ENCODE assay signal across 1 cellular context in the genomic region with DNA sequence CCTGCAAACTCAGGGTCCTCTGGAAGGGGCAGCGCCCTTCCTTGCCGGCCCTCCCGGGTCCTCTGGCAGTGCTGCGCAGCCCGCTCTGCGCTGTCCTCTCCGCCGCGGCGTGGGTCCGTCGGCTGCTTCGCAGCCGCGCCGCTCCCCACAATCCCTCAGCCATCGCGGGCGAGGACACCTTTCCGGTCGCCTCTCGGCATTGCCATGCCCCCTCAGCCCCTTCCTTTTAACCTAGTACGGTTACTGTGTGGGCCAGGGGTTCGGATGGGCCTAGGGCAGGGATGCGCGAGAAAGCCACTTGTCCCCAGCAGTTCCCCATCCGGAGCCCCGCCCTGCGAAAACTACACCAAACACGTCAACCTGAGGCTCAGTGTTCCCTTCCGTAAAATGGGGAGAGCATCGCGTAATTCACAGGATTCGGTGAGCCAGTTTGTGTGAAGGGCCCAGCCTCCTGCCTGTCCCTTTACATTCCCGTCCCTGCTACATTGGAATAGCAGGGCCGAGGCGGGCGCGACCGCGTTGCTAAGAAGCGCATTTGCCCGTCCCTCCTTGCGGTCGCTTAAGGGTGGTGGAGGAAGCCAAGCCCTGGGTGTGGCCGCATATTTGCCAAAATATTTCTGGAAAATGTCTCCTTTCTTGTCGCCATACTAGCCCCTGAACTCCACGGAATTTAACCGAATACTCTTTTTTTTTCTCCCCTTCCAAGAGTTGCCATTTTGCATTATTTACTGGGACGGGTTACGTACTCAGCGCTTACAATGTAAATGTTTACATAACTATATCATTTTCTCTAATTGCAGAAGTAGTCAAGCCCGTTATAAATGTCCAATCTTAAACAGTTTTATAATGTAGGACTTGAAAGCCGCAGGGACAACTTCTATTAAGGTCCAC.
TF ChIP-seq lines count a peak whose summit lies in the region.

No MANE protein-coding gene starts in this region.

TF ChIP-seq in HEK293, 187 proteins besides CTCF, POLR2A, EP300 and RAD21 (continued from another document):
- TF ChIP-seq, protein P1, sequence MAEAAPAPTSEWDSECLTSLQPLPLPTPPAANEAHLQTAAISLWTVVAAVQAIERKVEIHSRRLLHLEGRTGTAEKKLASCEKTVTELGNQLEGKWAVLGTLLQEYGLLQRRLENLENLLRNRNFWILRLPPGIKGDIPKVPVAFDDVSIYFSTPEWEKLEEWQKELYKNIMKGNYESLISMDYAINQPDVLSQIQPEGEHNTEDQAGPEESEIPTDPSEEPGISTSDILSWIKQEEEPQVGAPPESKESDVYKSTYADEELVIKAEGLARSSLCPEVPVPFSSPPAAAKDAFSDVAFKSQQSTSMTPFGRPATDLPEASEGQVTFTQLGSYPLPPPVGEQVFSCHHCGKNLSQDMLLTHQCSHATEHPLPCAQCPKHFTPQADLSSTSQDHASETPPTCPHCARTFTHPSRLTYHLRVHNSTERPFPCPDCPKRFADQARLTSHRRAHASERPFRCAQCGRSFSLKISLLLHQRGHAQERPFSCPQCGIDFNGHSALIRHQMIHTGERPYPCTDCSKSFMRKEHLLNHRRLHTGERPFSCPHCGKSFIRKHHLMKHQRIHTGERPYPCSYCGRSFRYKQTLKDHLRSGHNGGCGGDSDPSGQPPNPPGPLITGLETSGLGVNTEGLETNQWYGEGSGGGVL (tag by site-specific recombination; IDR thresholded peaks at IDR 0.05) = 0 out of 2 replicates have a peak, but pooled peaks have one; percentile 4
- TF ChIP-seq ZNF843 (tag by site-specific recombination; IDR thresholded peaks at IDR 0.05) (peak; percentile 40; the same call in 1 of the 2 replicates), ZNF132 (tag by site-specific recombination; IDR thresholded peaks at IDR 0.05; ENCODE audit: borderline replicate concordance) (no peak), HOXD13 (CRISPR knock-in tag; IDR thresholded peaks at IDR 0.05; ENCODE audit: borderline replicate concordance) (no peak), ZFP41 (tag by site-specific recombination; IDR thresholded peaks at IDR 0.05; ENCODE audit: borderline replicate concordance) (no peak), ZNF214 (tag by site-specific recombination; IDR thresholded peaks at IDR 0.05; ENCODE audit: borderline replicate concordance) (no peak), ZNF274 (IDR thresholded peaks at IDR 0.05; ENCODE audit: low read length) (no peak), ZNF274 (tag by site-specific recombination; IDR thresholded peaks at IDR 0.05; ENCODE audit: borderline replicate concordance) (no peak), SALL2 (tag by site-specific recombination; IDR thresholded peaks at IDR 0.05; ENCODE audit: borderline replicate concordance) (no peak), GLIS1 (tag by site-specific recombination; IDR thresholded peaks at IDR 0.05) (0 out of 2 replicates have a peak, but pooled peaks have one; percentile 69), ZFP3 (tag by site-specific recombination; IDR thresholded peaks at IDR 0.05; ENCODE audit: low read depth) (no peak), ZNF37A (tag by site-specific recombination; IDR thresholded peaks at IDR 0.05) (no peak), ZNF354C (tag by site-specific recombination; IDR thresholded peaks at IDR 0.05; ENCODE audit: borderline replicate concordance, low read depth) (no peak), ZNF426 (tag by site-specific recombination; IDR thresholded peaks at IDR 0.05) (no peak), TCF7L2 (IDR thresholded peaks at IDR 0.05; ENCODE audit: borderline replicate concordance, low read depth, low read length) (no peak), ZNF184 (tag by site-specific recombination; IDR thresholded peaks at IDR 0.05) (no peak), ZSCAN30 (tag by site-specific recombination; IDR thresholded peaks at IDR 0.05) (peak; percentile 88), ZSCAN23 (tag by site-specific recombination; IDR thresholded peaks at IDR 0.05) (no peak), BCL11A (tag by site-specific recombination; IDR thresholded peaks at IDR 0.05; ENCODE audit: low read depth) (peak; percentile 57; the same call in 1 of the 2 replicates), ZNF169 (tag by site-specific recombination; IDR thresholded peaks at IDR 0.05) (no peak), ZEB2 (tag by site-specific recombination; IDR thresholded peaks at IDR 0.05) (no peak), ZNF701 (tag by site-specific recombination; IDR thresholded peaks at IDR 0.05) (no peak), ZBTB20 (tag by site-specific recombination; IDR thresholded peaks at IDR 0.05) (no peak), ZBTB21 (tag by site-specific recombination; IDR thresholded peaks at IDR 0.05) (no peak), MZF1 (tag by site-specific recombination; IDR thresholded peaks at IDR 0.05; ENCODE audit: borderline replicate concordance) (0 out of 2 replicates have a peak, but pooled peaks have one; percentile 35), ZNF830 (tag by site-specific recombination; IDR thresholded peaks at IDR 0.05; ENCODE audit: low read depth) (no peak), ZFP37 (tag by site-specific recombination; IDR thresholded peaks at IDR 0.05) (0 out of 2 replicates have a peak, but pooled peaks have one; percentile 11), ZNF335 (tag by site-specific recombination; conservative IDR thresholded peaks at IDR 0.05) (peak; percentile 79), ZNF76 (tag by site-specific recombination; IDR thresholded peaks at IDR 0.05; ENCODE audit: borderline replicate concordance, low read depth) (peak; percentile 69)
- TF ChIP-seq, protein P2, sequence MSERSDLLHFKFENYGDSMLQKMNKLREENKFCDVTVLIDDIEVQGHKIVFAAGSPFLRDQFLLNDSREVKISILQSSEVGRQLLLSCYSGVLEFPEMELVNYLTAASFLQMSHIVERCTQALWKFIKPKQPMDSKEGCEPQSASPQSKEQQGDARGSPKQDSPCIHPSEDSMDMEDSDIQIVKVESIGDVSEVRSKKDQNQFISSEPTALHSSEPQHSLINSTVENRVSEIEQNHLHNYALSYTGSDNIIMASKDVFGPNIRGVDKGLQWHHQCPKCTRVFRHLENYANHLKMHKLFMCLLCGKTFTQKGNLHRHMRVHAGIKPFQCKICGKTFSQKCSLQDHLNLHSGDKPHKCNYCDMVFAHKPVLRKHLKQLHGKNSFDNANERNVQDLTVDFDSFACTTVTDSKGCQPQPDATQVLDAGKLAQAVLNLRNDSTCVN (tag by site-specific recombination; optimal IDR thresholded peaks at IDR 0.05) = peak; percentile 55
- TF ChIP-seq, protein P3, sequence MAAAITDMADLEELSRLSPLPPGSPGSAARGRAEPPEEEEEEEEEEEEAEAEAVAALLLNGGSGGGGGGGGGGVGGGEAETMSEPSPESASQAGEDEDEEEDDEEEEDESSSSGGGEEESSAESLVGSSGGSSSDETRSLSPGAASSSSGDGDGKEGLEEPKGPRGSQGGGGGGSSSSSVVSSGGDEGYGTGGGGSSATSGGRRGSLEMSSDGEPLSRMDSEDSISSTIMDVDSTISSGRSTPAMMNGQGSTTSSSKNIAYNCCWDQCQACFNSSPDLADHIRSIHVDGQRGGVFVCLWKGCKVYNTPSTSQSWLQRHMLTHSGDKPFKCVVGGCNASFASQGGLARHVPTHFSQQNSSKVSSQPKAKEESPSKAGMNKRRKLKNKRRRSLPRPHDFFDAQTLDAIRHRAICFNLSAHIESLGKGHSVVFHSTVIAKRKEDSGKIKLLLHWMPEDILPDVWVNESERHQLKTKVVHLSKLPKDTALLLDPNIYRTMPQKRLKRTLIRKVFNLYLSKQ (tag by site-specific recombination; IDR thresholded peaks at IDR 0.05; ENCODE audit: borderline replicate concordance) = no peak
- TF ChIP-seq, protein P4, sequence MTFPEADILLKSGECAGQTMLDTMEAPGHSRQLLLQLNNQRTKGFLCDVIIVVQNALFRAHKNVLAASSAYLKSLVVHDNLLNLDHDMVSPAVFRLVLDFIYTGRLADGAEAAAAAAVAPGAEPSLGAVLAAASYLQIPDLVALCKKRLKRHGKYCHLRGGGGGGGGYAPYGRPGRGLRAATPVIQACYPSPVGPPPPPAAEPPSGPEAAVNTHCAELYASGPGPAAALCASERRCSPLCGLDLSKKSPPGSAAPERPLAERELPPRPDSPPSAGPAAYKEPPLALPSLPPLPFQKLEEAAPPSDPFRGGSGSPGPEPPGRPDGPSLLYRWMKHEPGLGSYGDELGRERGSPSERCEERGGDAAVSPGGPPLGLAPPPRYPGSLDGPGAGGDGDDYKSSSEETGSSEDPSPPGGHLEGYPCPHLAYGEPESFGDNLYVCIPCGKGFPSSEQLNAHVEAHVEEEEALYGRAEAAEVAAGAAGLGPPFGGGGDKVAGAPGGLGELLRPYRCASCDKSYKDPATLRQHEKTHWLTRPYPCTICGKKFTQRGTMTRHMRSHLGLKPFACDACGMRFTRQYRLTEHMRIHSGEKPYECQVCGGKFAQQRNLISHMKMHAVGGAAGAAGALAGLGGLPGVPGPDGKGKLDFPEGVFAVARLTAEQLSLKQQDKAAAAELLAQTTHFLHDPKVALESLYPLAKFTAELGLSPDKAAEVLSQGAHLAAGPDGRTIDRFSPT (tag by site-specific recombination; IDR thresholded peaks at IDR 0.05) = peak; percentile 59
- TF ChIP-seq, protein P5, sequence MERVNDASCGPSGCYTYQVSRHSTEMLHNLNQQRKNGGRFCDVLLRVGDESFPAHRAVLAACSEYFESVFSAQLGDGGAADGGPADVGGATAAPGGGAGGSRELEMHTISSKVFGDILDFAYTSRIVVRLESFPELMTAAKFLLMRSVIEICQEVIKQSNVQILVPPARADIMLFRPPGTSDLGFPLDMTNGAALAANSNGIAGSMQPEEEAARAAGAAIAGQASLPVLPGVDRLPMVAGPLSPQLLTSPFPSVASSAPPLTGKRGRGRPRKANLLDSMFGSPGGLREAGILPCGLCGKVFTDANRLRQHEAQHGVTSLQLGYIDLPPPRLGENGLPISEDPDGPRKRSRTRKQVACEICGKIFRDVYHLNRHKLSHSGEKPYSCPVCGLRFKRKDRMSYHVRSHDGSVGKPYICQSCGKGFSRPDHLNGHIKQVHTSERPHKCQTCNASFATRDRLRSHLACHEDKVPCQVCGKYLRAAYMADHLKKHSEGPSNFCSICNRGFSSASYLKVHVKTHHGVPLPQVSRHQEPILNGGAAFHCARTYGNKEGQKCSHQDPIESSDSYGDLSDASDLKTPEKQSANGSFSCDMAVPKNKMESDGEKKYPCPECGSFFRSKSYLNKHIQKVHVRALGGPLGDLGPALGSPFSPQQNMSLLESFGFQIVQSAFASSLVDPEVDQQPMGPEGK (tag by site-specific recombination; IDR thresholded peaks at IDR 0.05) = peak; percentile 8
